ENCODE assay signal across 23 cellular contexts in the genomic region with DNA sequence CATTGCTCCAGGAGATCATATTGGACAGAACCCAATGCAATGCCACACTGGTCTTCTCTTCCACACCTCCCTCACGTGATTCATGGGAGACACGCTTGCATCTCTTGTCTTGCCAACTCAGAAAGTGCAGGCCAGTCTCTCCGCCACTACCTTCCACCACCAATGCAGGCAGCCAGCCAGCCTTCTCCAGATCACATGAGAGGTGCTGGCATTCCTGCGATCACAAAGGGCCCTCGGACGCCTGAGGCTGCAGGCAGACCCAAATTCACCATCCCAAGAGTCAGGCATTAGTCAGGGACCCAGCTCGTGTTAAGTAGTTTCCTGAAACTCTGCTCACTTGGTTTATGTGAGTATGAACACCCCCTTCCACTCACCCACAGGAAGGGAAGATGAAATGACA.
DNase-seq lines count a peak whose midpoint lies in the region; ATAC-seq and TF ChIP-seq lines count a peak whose summit lies in the region.
"Had no signal": no experiment of that assay in that cellular context is flagged by ENCODE, and none has a peak within 500 bp of the region (broad histone marks: within the 10 kb centered on the region; RNA-seq: fewer than 3 reads in every experiment).

No MANE protein-coding gene starts in this region.

- H3K9ac ChIP-seq in BLaER1, result no peak overlapping the region

- DNase-seq in ELF-1 (ENCODE audit: low read depth, low spot score) (peak; percentile 67), heart right ventricle (peak; percentile 4 to 23), mesothelial cell of epicardium (ENCODE audit: low spot score in 2 of 2, unreplicated experiment in 2 of 2) (no peak), progenitor cell of endocrine pancreas (ENCODE audit: low spot score, unreplicated experiment) (no peak), T-cell (no peak)
- DNase-seq: BE2C; CD8-positive, alpha-beta T cell; GDM1; NCI-H1105; NCI-H146; NCI-H2081; NCI-H2171; NCI-H345; NCI-H524; NCI-H82; Peyer's patch had no signal

- H3K4me3 ChIP-seq in BLaER1 (no peak overlapping the region), heart right ventricle (no peak overlapping the region)
- H3K4me3 ChIP-seq: A549, K562, Peyer's patch, SJSA1 had no signal

- POLR2A ChIA-PET in T-cell (lab: Charles Lee), result no interaction called here

- CTCF ChIA-PET in T-cell (lab: Charles Lee), result no interaction called here

- TF ChIP-seq CTCF in heart right ventricle (IDR thresholded peaks at IDR 0.05) (no peak), mesothelial cell of epicardium (IDR thresholded peaks at IDR 0.05; ENCODE audit: unreplicated experiment) (no peak), progenitor cell of endocrine pancreas (IDR thresholded peaks at IDR 0.05; ENCODE audit: unreplicated experiment) (no peak)

- H3K27ac ChIP-seq in BLaER1, result no peak overlapping the region
- no peak overlapping the region for H3K27ac ChIP-seq in heart right ventricle
- H3K27ac ChIP-seq: A549, Peyer's patch, SJSA1 had no signal

- H3K9me3 Mint-ChIP-seq in mesothelial cell of epicardium (no peaks in the 10 kb centered on the region), progenitor cell of endocrine pancreas (ENCODE audit: low read depth) (peaks cover 9% of the 10 kb centered on the region), T-cell (peaks cover 0 to 4% (median 2%) of the 10 kb centered on the region in 3 donors)

- H3K4me1 ChIP-seq in BLaER1 (peaks cover 10% of the 10 kb centered on the region), heart right ventricle (no peaks in the 10 kb centered on the region)
- H3K4me1 ChIP-seq: A549, BE2C, Peyer's patch, SJSA1 had no signal

- H3K4me2 ChIP-seq in BLaER1, result peak overlapping the region; percentile 40
- H3K4me2 ChIP-seq: A549 had no signal

- no peak overlapping the region for H3K4me3 Mint-ChIP-seq in mesothelial cell of epicardium
- H3K4me3 Mint-ChIP-seq in progenitor cell of endocrine pancreas (ENCODE audit: low read depth), result no peak overlapping the region
- no peak overlapping the region for H3K4me3 Mint-ChIP-seq in T-cell
- H3K4me3 Mint-ChIP-seq: CD8-positive, alpha-beta T cell had no signal

- peak in 1 of 8 donors; percentile 22 for ATAC-seq in heart right ventricle
- no peak for ATAC-seq in HG03442 (IDR thresholded peaks at IDR 0.05; ENCODE audit: unreplicated experiment)
- ATAC-seq in GM21367 (IDR thresholded peaks at IDR 0.05; ENCODE audit: unreplicated experiment), result no peak
- ATAC-seq in T-cell (replicated peaks in 1 of 4), result no peak
- ATAC-seq: A549; CD8-positive, alpha-beta T cell; HepG2; K562 had no signal

- intact Hi-C loops in heart right ventricle (cut with DNase I), result no loop called here

- WGBS in heart right ventricle, 2 donors, result 41 to 47% methylated on average over 7 of the region's 7 CpGs

- peak overlapping the region; percentile 89 for H3K27ac Mint-ChIP-seq in mesothelial cell of epicardium
- H3K27ac Mint-ChIP-seq in progenitor cell of endocrine pancreas, result no peak overlapping the region
- no peak overlapping the region for H3K27ac Mint-ChIP-seq in T-cell
- H3K27ac Mint-ChIP-seq: CD8-positive, alpha-beta T cell had no signal

- H3K36me3 ChIP-seq in BLaER1, result no peaks in the 10 kb centered on the region
- H3K36me3 ChIP-seq in heart right ventricle, result no peaks in the 10 kb centered on the region
- H3K36me3 ChIP-seq: BE2C, Peyer's patch, SJSA1 had no signal

- H3K36me3 Mint-ChIP-seq in mesothelial cell of epicardium, result no peaks in the 10 kb centered on the region
- H3K36me3 Mint-ChIP-seq in progenitor cell of endocrine pancreas (ENCODE audit: insufficient read depth), result peaks cover 2% of the 10 kb centered on the region
- no peaks in the 10 kb centered on the region for H3K36me3 Mint-ChIP-seq in T-cell
- H3K36me3 Mint-ChIP-seq: CD8-positive, alpha-beta T cell had no signal

- H3K27me3 Mint-ChIP-seq in mesothelial cell of epicardium (ENCODE audit: low read depth) (no peaks in the 10 kb centered on the region), progenitor cell of endocrine pancreas (no peaks in the 10 kb centered on the region), T-cell (no peaks in the 10 kb centered on the region)

- no peaks in the 10 kb centered on the region for H3K9me3 ChIP-seq in BLaER1
- no peaks in the 10 kb centered on the region for H3K9me3 ChIP-seq in heart right ventricle
- H3K9me3 ChIP-seq: A549, BE2C, Peyer's patch, SJSA1 had no signal

- no peaks in the 10 kb centered on the region for H4K20me1 ChIP-seq in BLaER1

- H3K27me3 ChIP-seq in BLaER1, result no peaks in the 10 kb centered on the region
- no peaks in the 10 kb centered on the region for H3K27me3 ChIP-seq in heart right ventricle
- H3K27me3 ChIP-seq: BE2C, Peyer's patch, SJSA1 had no signal

- H3K4me1 Mint-ChIP-seq in mesothelial cell of epicardium (peaks cover 68% of the 10 kb centered on the region), progenitor cell of endocrine pancreas (ENCODE audit: low read depth) (peaks cover 37% of the 10 kb centered on the region), T-cell (no peaks in the 10 kb centered on the region)

Comparison
In these comparisons a context has a peak if more than half of its experiments do, and no peak if none do; other contexts are left out.
1. DNase-seq: peak in ELF-1 (single experiment) and heart right ventricle (2 of 2); none in mesothelial cell of epicardium (0 of 2), progenitor cell of endocrine pancreas (single experiment) and T-cell (0 of 34).